9 cellular contexts compared by ENCODE assay signal in the genomic region with DNA sequence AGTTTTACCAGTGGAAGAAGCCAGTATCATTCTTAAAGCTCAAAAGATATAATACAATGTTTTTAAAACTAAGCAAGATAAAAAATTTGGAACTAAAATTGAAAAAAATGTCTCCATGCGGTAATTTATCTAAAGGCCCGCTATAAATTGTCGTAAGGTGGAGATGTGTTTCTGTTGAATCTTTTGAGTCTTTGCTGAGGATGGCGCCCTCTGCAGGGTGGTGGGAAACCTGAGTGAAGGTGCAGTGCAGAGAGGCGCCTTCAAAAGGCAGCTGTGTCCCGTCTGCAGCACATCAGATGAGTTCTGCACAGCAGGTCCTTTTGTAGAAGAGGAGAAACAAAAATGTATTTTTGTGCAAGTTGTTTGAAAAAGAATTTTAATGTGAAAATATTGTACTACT. TPM values are rescaled to one million over a fixed set of nuclear protein-coding genes. Genes with fewer than 3 reads are reported as not detected.
DNase-seq lines count a peak whose midpoint lies in the region; ATAC-seq, FAIRE-seq and TF ChIP-seq lines count a peak whose summit lies in the region.
"Had no signal": no experiment of that assay in that cellular context is flagged by ENCODE, and none has a peak within 500 bp of the region (broad histone marks: within the 10 kb centered on the region; RNA-seq: fewer than 3 reads in every experiment).

No MANE protein-coding gene starts in this region.

- ATAC-seq in Right ventricle myocardium superior (ENCODE audit: poor library complexity) = no peak

- BruUV-seq in MCF 10A (replicated peaks; lab: Mats Ljungman, UMichigan) (no TSS peak), PC-9 (replicated peaks; lab: Mats Ljungman, UMichigan) (no TSS peak)

- H3K4me1 Mint-ChIP-seq in MCF 10A (ENCODE audit: insufficient read depth, unreplicated experiment) = no peaks in the 10 kb centered on the region

- H4K20me1 ChIP-seq in PC-9 (ENCODE audit: insufficient read depth) = peaks cover 2% of the 10 kb centered on the region; the same call in 1 of the 2 replicates

- H3K27me3 ChIP-seq in breast epithelium (no peaks in the 10 kb centered on the region), PC-9 (ENCODE audit: insufficient read depth, low read depth) (no peaks in the 10 kb centered on the region), testis (no peaks in the 10 kb centered on the region)

- H3K9me3 Mint-ChIP-seq in MCF 10A (ENCODE audit: unreplicated experiment) = no peaks in the 10 kb centered on the region

- POLR2A ChIA-PET in MCF 10A (lab: Yijun Ruan, JAX) (interaction anchor here (1.1 kb wide), 1 partner anchor 22 kb away, joined by 3 read pairs; no protein-coding TSS in a partner anchor), PC-9 (lab: Charles Lee; ENCODE audit: unreplicated experiment) (no interaction called here)

- H3K4me3 ChIP-seq in breast epithelium = no peak overlapping the region
- H3K4me3 ChIP-seq in PC-9 = no peak overlapping the region
- H3K4me3 ChIP-seq in testis = no peak overlapping the region

- FAIRE-seq in GM12891 (lab: Jason Lieb, UNC) = no peak
- FAIRE-seq: GM12892 had no signal

- H3K4me3 Mint-ChIP-seq in MCF 10A (ENCODE audit: unreplicated experiment) = no peak overlapping the region

- H3K27ac Mint-ChIP-seq in MCF 10A (ENCODE audit: low read depth, unreplicated experiment) = no peak overlapping the region

- H3K9me3 ChIP-seq in breast epithelium = no peaks in the 10 kb centered on the region
- no peaks in the 10 kb centered on the region for H3K9me3 ChIP-seq in PC-9 (ENCODE audit: insufficient read depth, low read depth)
- H3K9me3 ChIP-seq in testis = no peaks in the 10 kb centered on the region

- DNase-seq in MCF 10A (ENCODE audit: unreplicated experiment) (peak; percentile 30), breast epithelium (ENCODE audit: low spot score in 2 of 2) (no peak), PC-9 (no peak), erythroblast (lab: John Stamatoyannopoulos, UW) (peak; percentile 12 to 28), testis (peak; percentile 68), H4 (ENCODE audit: low spot score) (no peak), Right ventricle myocardium superior (no peak), GM12891 (ENCODE audit: insufficient read length, low spot score) (no peak)

- peak; percentile 25 for TF ChIP-seq CTCF in MCF 10A (IDR thresholded peaks at IDR 0.05; ENCODE audit: unreplicated experiment)
- no peak for TF ChIP-seq CTCF in breast epithelium (IDR thresholded peaks at IDR 0.05)
- TF ChIP-seq CTCF in PC-9 (conservative IDR thresholded peaks at IDR 0.05) = peak; percentile 62
- peak; percentile 11 to 40 (median 39) for TF ChIP-seq CTCF in testis (IDR thresholded peaks at IDR 0.05)

- H2AFZ ChIP-seq in PC-9 = no peak overlapping the region

- WGBS in testis, 2 donors = 71 to 80% methylated on average over 6 of the region's 6 CpGs

- H3K9me2 ChIP-seq in PC-9 (ENCODE audit: insufficient read depth) = no peaks in the 10 kb centered on the region

- H3F3A ChIP-seq in PC-9 (ENCODE audit: insufficient read depth, low read depth) = no peaks in the 10 kb centered on the region

- peaks cover 31% of the 10 kb centered on the region for H3K36me3 Mint-ChIP-seq in MCF 10A (ENCODE audit: insufficient read depth, unreplicated experiment)

- TF ChIP-seq POLR2A in breast epithelium (IDR thresholded peaks at IDR 0.05) (no peak), erythroblast (IDR thresholded peaks at IDR 0.05; ENCODE audit: low read length) (no peak), testis (IDR thresholded peaks at IDR 0.05) (no peak), GM12891 (IDR thresholded peaks at IDR 0.05; ENCODE audit: low read depth, low read length) (no peak)

- H3K27me3 Mint-ChIP-seq in MCF 10A (ENCODE audit: insufficient read depth, unreplicated experiment) = no peaks in the 10 kb centered on the region

- H3K79me2 ChIP-seq in PC-9 (ENCODE audit: low read depth) = no peaks in the 10 kb centered on the region

- H3K27ac ChIP-seq in breast epithelium = no peak overlapping the region
- no peak overlapping the region for H3K27ac ChIP-seq in PC-9
- no peak overlapping the region for H3K27ac ChIP-seq in testis

- H3K4me1 ChIP-seq in breast epithelium = no peaks in the 10 kb centered on the region
- H3K4me1 ChIP-seq in PC-9 (replicated peaks; ENCODE audit: insufficient read depth) = no peaks in the 10 kb centered on the region
- H3K4me1 ChIP-seq in testis = peaks cover 10% of the 10 kb centered on the region

- H3K36me3 ChIP-seq in breast epithelium = peaks cover 5% of the 10 kb centered on the region
- peaks cover 10% of the 10 kb centered on the region; the same call in 1 of the 2 replicates for H3K36me3 ChIP-seq in PC-9 (ENCODE audit: low read depth)
- H3K36me3 ChIP-seq in testis (ENCODE audit: low read depth, missing control alignments) = no peaks in the 10 kb centered on the region

- H3K4me2 ChIP-seq in PC-9 = no peak overlapping the region

- CTCF ChIA-PET in MCF 10A (lab: Yijun Ruan, JAX) (interaction anchor here (0.7 to 0.9 kb wide), 2 partner anchors 15 to 490 kb away, joined by 3 read pairs; no protein-coding TSS in a partner anchor), PC-9 (lab: Charles Lee) (no interaction called here)

- intact Hi-C loops in MCF 10A (cut with micrococcal nuclease) = no loop called here
- intact Hi-C loops in breast epithelium (cut with DNase I; ENCODE audit: low total_unique reads) = no loop called here
- intact Hi-C loops in PC-9 (cut with micrococcal nuclease; ENCODE audit: unreplicated experiment) = no loop called here
- intact Hi-C loops in testis (cut with DNase I; ENCODE audit: low total_unique reads) = no loop called here
- intact Hi-C loops in Right ventricle myocardium superior (cut with DNase I) = loop anchor here (10.0 kb wide), 1 partner anchor 67 kb away; no protein-coding TSS in a partner anchor

TF ChIP-seq in GM12891, 5 proteins besides CTCF, POLR2A, EP300 and RAD21:
- no peak for TF ChIP-seq POLR2AphosphoS5 (IDR thresholded peaks at IDR 0.05; ENCODE audit: low read depth, low read length)
- TF ChIP-seq TAF1 (IDR thresholded peaks at IDR 0.05; ENCODE audit: low read depth, low read length) = no peak
- TF ChIP-seq POU2F2 (IDR thresholded peaks at IDR 0.05; ENCODE audit: low read depth, low read length) = no peak
- no peak for TF ChIP-seq PAX5 (IDR thresholded peaks at IDR 0.05; ENCODE audit: insufficient read depth, low read length, severe bottlenecking)
- no peak for TF ChIP-seq SPI1 (IDR thresholded peaks at IDR 0.05; ENCODE audit: low read depth, low read length)

RNA-seq across cellular contexts. Expression of a gene that starts 29.4 kb away (rescaled TPM):
- total RNA-seq in MCF 10A (2022) (not detected in 2 replicates), breast epithelium (under 1 TPM in 1 of 3 donors, not detected in 2; 0.66 TPM), PC-9 (2021) (not detected in 2 replicates), testis (1 to 10 TPM; 1.6 to 5.0 TPM), Right ventricle myocardium superior (0.35 TPM)
- polyA plus RNA-seq in testis (ENCODE audit: insufficient read depth, low read depth, low replicate concordance) = 1.1 TPM
- total RNA-seq in H4 (2014; rRNA removed; shearing (Covaris generic)) = 0.51 and 2.3 TPM in 2 replicates
- polyA plus RNA-seq in GM12891 (2012; ENCODE audit: low read depth, missing spikeins) = not detected

Comparison
In these comparisons a context has a peak if more than half of its experiments do, and no peak if none do; other contexts are left out.
1. DNase-seq: peak in MCF 10A (single experiment), erythroblast (2 of 2) and testis (single experiment); none in breast epithelium (0 of 2), PC-9 (0 of 2), H4 (single experiment), Right ventricle myocardium superior (single experiment) and GM12891 (single experiment).
2. CTCF ChIP-seq: peak in MCF 10A (single experiment), PC-9 (single experiment) and testis (3 of 3); none in breast epithelium (0 of 3).